Comparison of ENCODE assay signal across 26 cellular contexts in the genomic region with DNA sequence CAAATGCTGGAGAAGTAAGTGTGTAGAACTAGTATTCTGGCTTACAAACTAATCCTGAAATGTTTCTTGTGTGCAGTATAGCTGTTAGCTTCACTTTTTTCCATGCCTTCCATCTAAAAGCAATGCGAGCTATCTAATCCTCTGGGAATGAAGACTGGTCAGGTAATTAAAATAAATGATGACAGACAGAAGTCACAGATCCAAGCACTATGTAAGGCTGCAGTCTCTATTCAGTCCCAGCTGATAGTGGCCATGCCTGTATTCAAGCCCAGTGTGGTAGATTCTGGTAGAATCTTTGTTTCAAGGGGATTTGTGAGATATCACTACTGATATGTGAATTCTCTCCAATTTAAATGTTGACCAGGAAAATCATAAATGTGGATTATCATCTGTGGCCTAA.
"Had no signal": no experiment of that assay in that cellular context is flagged by ENCODE, and none has a peak within 500 bp of the region (broad histone marks: within the 10 kb centered on the region; RNA-seq: fewer than 3 reads in every experiment).

No MANE protein-coding gene starts in this region.

- H3K4me3 Mint-ChIP-seq: activated CD4-positive, alpha-beta memory T cell treated with anti-CD3 and anti-CD28 coated beads, Interleukin-2, amount 10 ng/mL, durations not matched to agents 7 days and 5 days; activated CD4-positive, alpha-beta T cell treated with anti-CD3 and anti-CD28 coated beads, Interleukin-2, amount 10 ng/mL, durations not matched to agents 7 days and 5 days; activated naive CD4-positive, alpha-beta T cell treated with anti-CD3 and anti-CD28 coated beads, Interleukin-2, amount 50 U/mL, for 24 hours; activated naive CD8-positive, alpha-beta T cell treated with anti-CD3 and anti-CD28 coated beads, Interleukin-2, amount 10 ng/mL, durations not matched to agents 7 days and 5 days; activated T-cell treated with anti-CD3 and anti-CD28 coated beads, Interleukin-2, amount 50 U/mL, for 24 hours; activated T-cell treated with anti-CD3 and anti-CD28 coated beads, Interleukin-2, amount 50 U/mL, for 72 hours; central memory CD8-positive, alpha-beta T cell; dendritic cell treated with granulocyte-macrophage colony-stimulating factor and Interleukin-4, amounts not matched to agents 40 ng/mL and 50 ng/mL, for 4 days; endodermal cell; WTC11 had no signal

- ATAC-seq: activated T-cell treated with anti-CD3 and anti-CD28 coated beads, Interleukin-2, amount 50 U/mL, for 72 hours; esophagus mucosa; WTC11 had no signal

- H3K27me3 Mint-ChIP-seq: activated CD4-positive, alpha-beta memory T cell treated with anti-CD3 and anti-CD28 coated beads, Interleukin-2, amount 10 ng/mL, durations not matched to agents 7 days and 5 days; activated CD4-positive, alpha-beta T cell treated with anti-CD3 and anti-CD28 coated beads, Interleukin-2, amount 10 ng/mL, durations not matched to agents 7 days and 5 days; activated naive CD4-positive, alpha-beta T cell treated with anti-CD3 and anti-CD28 coated beads, Interleukin-2, amount 50 U/mL, for 24 hours; activated naive CD8-positive, alpha-beta T cell treated with anti-CD3 and anti-CD28 coated beads, Interleukin-2, amount 10 ng/mL, durations not matched to agents 7 days and 5 days; activated T-cell treated with anti-CD3 and anti-CD28 coated beads, Interleukin-2, amount 50 U/mL, for 24 hours; central memory CD8-positive, alpha-beta T cell; dendritic cell treated with granulocyte-macrophage colony-stimulating factor and Interleukin-4, amounts not matched to agents 40 ng/mL and 50 ng/mL, for 4 days had no signal

- H3K27ac Mint-ChIP-seq: activated CD4-positive, alpha-beta memory T cell treated with anti-CD3 and anti-CD28 coated beads, Interleukin-2, amount 10 ng/mL, durations not matched to agents 7 days and 5 days; activated CD4-positive, alpha-beta T cell treated with anti-CD3 and anti-CD28 coated beads, Interleukin-2, amount 10 ng/mL, durations not matched to agents 7 days and 5 days; activated naive CD4-positive, alpha-beta T cell treated with anti-CD3 and anti-CD28 coated beads, Interleukin-2, amount 50 U/mL, for 24 hours; activated naive CD8-positive, alpha-beta T cell treated with anti-CD3 and anti-CD28 coated beads, Interleukin-2, amount 10 ng/mL, durations not matched to agents 7 days and 5 days; activated T-cell treated with anti-CD3 and anti-CD28 coated beads, Interleukin-2, amount 50 U/mL, for 24 hours; activated T-cell treated with anti-CD3 and anti-CD28 coated beads, Interleukin-2, amount 50 U/mL, for 72 hours; dendritic cell treated with granulocyte-macrophage colony-stimulating factor and Interleukin-4, amounts not matched to agents 40 ng/mL and 50 ng/mL, for 4 days; endodermal cell; WTC11 had no signal

- H3K36me3 Mint-ChIP-seq: activated naive CD4-positive, alpha-beta T cell treated with anti-CD3 and anti-CD28 coated beads, Interleukin-2, amount 50 U/mL, for 24 hours; activated naive CD8-positive, alpha-beta T cell treated with anti-CD3 and anti-CD28 coated beads, Interleukin-2, amount 10 ng/mL, durations not matched to agents 7 days and 5 days; WTC11 had no signal

- H3K9me3 Mint-ChIP-seq: activated CD4-positive, alpha-beta memory T cell treated with anti-CD3 and anti-CD28 coated beads, Interleukin-2, amount 10 ng/mL, durations not matched to agents 7 days and 5 days; activated CD4-positive, alpha-beta T cell treated with anti-CD3 and anti-CD28 coated beads, Interleukin-2, amount 10 ng/mL, durations not matched to agents 7 days and 5 days; activated naive CD4-positive, alpha-beta T cell treated with anti-CD3 and anti-CD28 coated beads, Interleukin-2, amount 50 U/mL, for 24 hours; activated naive CD8-positive, alpha-beta T cell treated with anti-CD3 and anti-CD28 coated beads, Interleukin-2, amount 10 ng/mL, durations not matched to agents 7 days and 5 days; WTC11 had no signal

- H3K4me1 Mint-ChIP-seq: activated CD4-positive, alpha-beta memory T cell treated with anti-CD3 and anti-CD28 coated beads, Interleukin-2, amount 10 ng/mL, durations not matched to agents 7 days and 5 days; activated CD4-positive, alpha-beta T cell treated with anti-CD3 and anti-CD28 coated beads, Interleukin-2, amount 10 ng/mL, durations not matched to agents 7 days and 5 days; activated naive CD4-positive, alpha-beta T cell treated with anti-CD3 and anti-CD28 coated beads, Interleukin-2, amount 50 U/mL, for 24 hours; activated naive CD8-positive, alpha-beta T cell treated with anti-CD3 and anti-CD28 coated beads, Interleukin-2, amount 10 ng/mL, durations not matched to agents 7 days and 5 days; central memory CD8-positive, alpha-beta T cell; WTC11 had no signal

- DNase-seq: activated CD4-positive, alpha-beta memory T cell treated with anti-CD3 and anti-CD28 coated beads, Interleukin-2, amount 10 ng/mL, durations not matched to agents 7 days and 5 days; activated CD4-positive, alpha-beta T cell treated with anti-CD3 and anti-CD28 coated beads for 1 hour; activated CD4-positive, alpha-beta T cell treated with anti-CD3 and anti-CD28 coated beads for 4 hours; activated CD4-positive, alpha-beta T cell treated with anti-CD3 and anti-CD28 coated beads, Interleukin-2, amount 10 ng/mL, durations not matched to agents 7 days and 5 days; activated CD4-positive, alpha-beta T cell treated with anti-CD3 and anti-CD28 coated beads, Interleukin-2, amount 50 U/mL, for 4 hours; activated CD8-positive, alpha-beta memory T cell treated with anti-CD3 and anti-CD28 coated beads, Interleukin-2, amount 50 U/mL, for 48 hours; activated gamma-delta T cell treated with Interleukin-2 at 50 U/mL for 16 hours; activated naive CD4-positive, alpha-beta T cell treated with Interleukin-2 at 50 U/mL for 16 hours; activated naive CD8-positive, alpha-beta T cell treated with anti-CD3 and anti-CD28 coated beads, Interleukin-2, amount 10 ng/mL, durations not matched to agents 7 days and 5 days; activated T-cell treated with anti-CD3 and anti-CD28 coated beads for 4 hours; activated T-cell treated with anti-CD3 and anti-CD28 coated beads, Interleukin-2, amount 50 U/mL, for 24 hours; activated T-cell treated with anti-CD3 and anti-CD28 coated beads, Interleukin-2, amount 50 U/mL, for 72 hours; amniotic stem cell; anterior cingulate cortex; brain microvascular endothelial cell; dorsolateral prefrontal cortex; effector memory CD4-positive, alpha-beta T cell; endodermal cell; foreskin fibroblast; head of caudate nucleus; T-helper 2 cell had no signal
